Comparison of ENCODE assay signal across 1 cellular context in genomic region chr14:105572063-105572462, GRCh38. TPM values are rescaled to one million over a fixed set of nuclear protein-coding genes. Genes with fewer than 3 reads are reported as not detected.
"Had no signal": no experiment of that assay in that cellular context is flagged by ENCODE, and none has a peak within 500 bp of the region (broad histone marks: within the 10 kb centered on the region; RNA-seq: fewer than 3 reads in every experiment).

No MANE protein-coding gene starts in this region.

RNA-seq across cellular contexts. Expression of gene TMEM121, which starts 45.7 kb away (rescaled TPM):
- polyA plus RNA-seq: K562 had no signal
